Comparison of ENCODE assay signal across 8 cellular contexts in the genomic region with DNA sequence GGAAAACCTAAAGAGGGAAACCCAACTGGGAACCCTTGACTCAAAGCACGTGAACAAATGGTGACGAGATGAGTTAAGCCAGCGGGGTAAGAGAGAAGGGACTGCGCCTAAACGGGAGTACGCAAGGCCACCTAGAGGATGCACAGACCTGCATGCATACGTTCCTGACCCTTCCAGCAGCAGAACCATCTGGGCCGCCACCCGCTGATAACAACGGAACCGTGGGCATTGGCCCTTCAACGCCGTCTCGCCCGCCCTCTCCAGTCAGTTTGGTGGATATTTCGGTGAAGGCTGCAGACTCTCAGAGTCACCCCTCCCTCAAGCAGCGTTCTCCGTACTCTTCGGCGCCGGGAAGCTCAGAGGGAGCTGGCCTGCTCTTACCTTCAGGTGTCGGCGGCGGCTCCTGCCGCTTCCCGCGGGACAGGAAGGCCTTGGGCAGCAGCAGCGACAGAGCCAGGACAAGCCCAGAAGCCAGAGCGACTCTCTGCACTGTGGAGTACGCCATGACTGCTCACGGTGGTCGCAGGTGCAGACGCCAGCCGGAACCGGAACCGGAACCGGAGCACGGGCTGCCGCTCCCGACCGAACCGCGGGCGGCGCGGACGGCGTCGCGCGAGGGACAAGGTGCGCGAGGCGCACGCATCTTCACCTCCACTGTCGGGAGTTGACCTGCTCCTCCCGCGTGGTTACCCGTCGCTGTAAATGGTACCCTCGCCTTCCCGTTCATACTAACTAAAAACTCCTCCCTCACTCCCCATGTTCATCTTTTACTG. TPM values are rescaled to one million over a fixed set of nuclear protein-coding genes. Genes with fewer than 3 reads are reported as not detected.
DNase-seq lines count a peak whose midpoint lies in the region; ATAC-seq lines count a peak whose summit lies in the region.

A gene with protein sequence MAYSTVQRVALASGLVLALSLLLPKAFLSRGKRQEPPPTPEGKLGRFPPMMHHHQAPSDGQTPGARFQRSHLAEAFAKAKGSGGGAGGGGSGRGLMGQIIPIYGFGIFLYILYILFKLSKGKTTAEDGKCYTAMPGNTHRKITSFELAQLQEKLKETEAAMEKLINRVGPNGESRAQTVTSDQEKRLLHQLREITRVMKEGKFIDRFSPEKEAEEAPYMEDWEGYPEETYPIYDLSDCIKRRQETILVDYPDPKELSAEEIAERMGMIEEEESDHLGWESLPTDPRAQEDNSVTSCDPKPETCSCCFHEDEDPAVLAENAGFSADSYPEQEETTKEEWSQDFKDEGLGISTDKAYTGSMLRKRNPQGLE (minus strand): TSS at position 541 of the 773 bp plus-strand sequence. CDS start 36 bp downstream, at position 505.

- H3K4me3 ChIP-seq in duodenal mucosa (ENCODE audit: low read depth in 1 of 2, low read length in 2 of 2): peak within 1 kb of the TSS; percentile 65 to 68

- peaks cover 22% of the 10 kb centered on the region in 2 donors for H3K27me3 ChIP-seq in duodenal mucosa (ENCODE audit: control insufficient read depth in 1 of 2, insufficient read depth in 2 of 2, low read length in 2 of 2)

- H3K36me3 ChIP-seq in duodenal mucosa (ENCODE audit: control insufficient read depth in 1 of 2, insufficient read depth in 2 of 2, low read length in 2 of 2): no peaks in the 10 kb centered on the region

- peak within 1 kb of the TSS in 1 of 2 donors; percentile 13 for H3K9ac ChIP-seq in duodenal mucosa (ENCODE audit: low read depth in 1 of 2, low read length in 2 of 2)

- H3K4me3 Mint-ChIP-seq in IgD-negative memory B cell: peak within 1 kb of the TSS; percentile 82 to 98 (median 96)

- H3K27me3 Mint-ChIP-seq in IgD-negative memory B cell: peaks cover 2% of the 10 kb centered on the region

- peaks cover 7% of the 10 kb centered on the region for H3K36me3 Mint-ChIP-seq in IgD-negative memory B cell

- no peak within 1 kb of the TSS for H3K27ac ChIP-seq in duodenal mucosa (ENCODE audit: low read depth, low read length)

- DNase-seq in activated CD4-positive, alpha-beta T cell treated with anti-CD3 and anti-CD28 coated beads for 4 hours: peak; percentile 33 to 37
- DNase-seq in mucosa of gallbladder (ENCODE audit: low spot score) (peak; percentile 18), NOMO-1 treated with dmso at 0.1 percent for 144 hours (lab: John Stamatoyannopoulos, UW; ENCODE audit: unreplicated experiment) (no peak)
- DNase-seq in stimulated activated CD8-positive, alpha-beta memory T cell treated with anti-CD3 and anti-CD28 coated beads, Interleukin-4, amount 100 ng/mL, for 48 hours: peak; percentile 68

- peaks cover 12 to 27% (median 21%) of the 10 kb centered on the region in 3 donors for H3K4me1 Mint-ChIP-seq in IgD-negative memory B cell

- H3K27ac Mint-ChIP-seq in IgD-negative memory B cell: peak within 1 kb of the TSS in 2 of 3 donors; percentile 54 to 93

- peaks cover 0 to 8% of the 10 kb centered on the region in 2 donors for H3K4me1 ChIP-seq in duodenal mucosa (ENCODE audit: control insufficient read depth in 1 of 2, insufficient read depth in 2 of 2, low read length in 2 of 2)

- ATAC-seq in GM19035 (IDR thresholded peaks at IDR 0.05; ENCODE audit: unreplicated experiment): peak; percentile 79
- no peak for ATAC-seq in HG02981 (IDR thresholded peaks at IDR 0.05; ENCODE audit: unreplicated experiment)

- H3K9me3 ChIP-seq in duodenal mucosa (ENCODE audit: control insufficient read depth in 1 of 2, low read length in 2 of 2): no peaks in the 10 kb centered on the region

- peaks cover 0 to 2% (median 0%) of the 10 kb centered on the region in 3 donors for H3K9me3 Mint-ChIP-seq in IgD-negative memory B cell

RNA-seq across cellular contexts. Expression of the gene that starts here (rescaled TPM):
- 5.5 TPM for polyA plus RNA-seq in IgD-negative memory B cell
- total RNA-seq in mucosa of gallbladder: 23.8 TPM
